ENCODE assay signal across 2 cellular contexts in the genomic region with DNA sequence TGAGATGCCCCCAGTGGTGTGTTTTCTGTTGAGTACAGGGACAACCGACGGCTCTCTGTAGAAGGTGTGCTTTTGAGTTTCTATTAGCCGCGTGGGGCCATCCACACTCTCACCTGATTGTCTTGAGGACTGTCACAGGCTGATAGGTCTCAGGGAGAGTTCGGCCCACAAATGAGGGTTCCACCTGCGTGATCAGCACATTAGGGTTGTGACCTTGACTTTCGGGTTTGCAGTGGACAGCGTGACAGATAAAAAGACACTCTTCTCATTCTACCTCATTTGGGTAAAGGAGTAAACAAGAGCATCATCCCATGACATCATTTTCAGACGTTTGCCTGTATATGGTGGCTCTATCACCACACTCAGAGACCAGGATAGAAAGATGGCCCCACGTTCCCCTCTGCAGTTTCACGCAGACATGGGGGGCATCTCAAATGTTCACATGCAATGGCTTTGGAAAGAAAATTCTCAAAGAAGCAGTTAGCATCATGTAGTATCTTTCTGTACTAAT.
TF ChIP-seq lines count a peak whose summit lies in the region.

No MANE protein-coding gene starts in this region.

TF ChIP-seq in HepG2, 621 proteins besides CTCF, POLR2A, EP300 and RAD21 (continued from another document):
- TF ChIP-seq, protein P1, sequence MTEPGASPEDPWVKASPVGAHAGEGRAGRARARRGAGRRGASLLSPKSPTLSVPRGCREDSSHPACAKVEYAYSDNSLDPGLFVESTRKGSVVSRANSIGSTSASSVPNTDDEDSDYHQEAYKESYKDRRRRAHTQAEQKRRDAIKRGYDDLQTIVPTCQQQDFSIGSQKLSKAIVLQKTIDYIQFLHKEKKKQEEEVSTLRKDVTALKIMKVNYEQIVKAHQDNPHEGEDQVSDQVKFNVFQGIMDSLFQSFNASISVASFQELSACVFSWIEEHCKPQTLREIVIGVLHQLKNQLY (CRISPR knock-in tag; IDR thresholded peaks at IDR 0.05) = no peak
- TF ChIP-seq TAF15 (IDR thresholded peaks at IDR 0.05; ENCODE audit: low read depth, low read length, poor library complexity, severe bottlenecking) = no peak
- TF ChIP-seq ATF7 (IDR thresholded peaks at IDR 0.05) = 0 out of 2 replicates have a peak, but pooled peaks have one; percentile 53
- TF ChIP-seq ATF7 (CRISPR knock-in tag; IDR thresholded peaks at IDR 0.05) = no peak
- TF ChIP-seq CREB1 (IDR thresholded peaks at IDR 0.05) = 0 out of 2 replicates have a peak, but pooled peaks have one; percentile 41
- TF ChIP-seq CREB1 (CRISPR knock-in tag; IDR thresholded peaks at IDR 0.05) = no peak
- TF ChIP-seq, protein P2, sequence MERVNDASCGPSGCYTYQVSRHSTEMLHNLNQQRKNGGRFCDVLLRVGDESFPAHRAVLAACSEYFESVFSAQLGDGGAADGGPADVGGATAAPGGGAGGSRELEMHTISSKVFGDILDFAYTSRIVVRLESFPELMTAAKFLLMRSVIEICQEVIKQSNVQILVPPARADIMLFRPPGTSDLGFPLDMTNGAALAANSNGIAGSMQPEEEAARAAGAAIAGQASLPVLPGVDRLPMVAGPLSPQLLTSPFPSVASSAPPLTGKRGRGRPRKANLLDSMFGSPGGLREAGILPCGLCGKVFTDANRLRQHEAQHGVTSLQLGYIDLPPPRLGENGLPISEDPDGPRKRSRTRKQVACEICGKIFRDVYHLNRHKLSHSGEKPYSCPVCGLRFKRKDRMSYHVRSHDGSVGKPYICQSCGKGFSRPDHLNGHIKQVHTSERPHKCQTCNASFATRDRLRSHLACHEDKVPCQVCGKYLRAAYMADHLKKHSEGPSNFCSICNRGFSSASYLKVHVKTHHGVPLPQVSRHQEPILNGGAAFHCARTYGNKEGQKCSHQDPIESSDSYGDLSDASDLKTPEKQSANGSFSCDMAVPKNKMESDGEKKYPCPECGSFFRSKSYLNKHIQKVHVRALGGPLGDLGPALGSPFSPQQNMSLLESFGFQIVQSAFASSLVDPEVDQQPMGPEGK (CRISPR knock-in tag; IDR thresholded peaks at IDR 0.05) = no peak
- no peak for TF ChIP-seq ZNF781 (CRISPR knock-in tag; IDR thresholded peaks at IDR 0.05; ENCODE audit: borderline replicate concordance, not compliant biosample characterization)
- no peak for TF ChIP-seq ZNF501 (CRISPR knock-in tag; IDR thresholded peaks at IDR 0.05)
- TF ChIP-seq TGIF2 (CRISPR knock-in tag; IDR thresholded peaks at IDR 0.05) = no peak
- TF ChIP-seq MLLT10 (CRISPR knock-in tag; IDR thresholded peaks at IDR 0.05) = no peak
- TF ChIP-seq ZNF678 (CRISPR knock-in tag; IDR thresholded peaks at IDR 0.05) = no peak
TF ChIP-seq in HepG2: peak in this region for 2.

TF ChIP-seq in IMR-90, 13 proteins besides CTCF, POLR2A, EP300 and RAD21 (continued from another document):
- no peak for TF ChIP-seq RFX5 (IDR thresholded peaks at IDR 0.05; ENCODE audit: low read depth, low read length)
- no peak for TF ChIP-seq MAZ (IDR thresholded peaks at IDR 0.05; ENCODE audit: borderline replicate concordance, low read depth, low read length)
- no peak for TF ChIP-seq NFE2L2 (IDR thresholded peaks at IDR 0.05; ENCODE audit: low read depth, low read length)
- TF ChIP-seq BHLHE40 (IDR thresholded peaks at IDR 0.05; ENCODE audit: low read depth, low read length) = no peak
- TF ChIP-seq CHD1 (IDR thresholded peaks at IDR 0.05; ENCODE audit: low read depth, low read length) = no peak
- TF ChIP-seq, protein P3, sequence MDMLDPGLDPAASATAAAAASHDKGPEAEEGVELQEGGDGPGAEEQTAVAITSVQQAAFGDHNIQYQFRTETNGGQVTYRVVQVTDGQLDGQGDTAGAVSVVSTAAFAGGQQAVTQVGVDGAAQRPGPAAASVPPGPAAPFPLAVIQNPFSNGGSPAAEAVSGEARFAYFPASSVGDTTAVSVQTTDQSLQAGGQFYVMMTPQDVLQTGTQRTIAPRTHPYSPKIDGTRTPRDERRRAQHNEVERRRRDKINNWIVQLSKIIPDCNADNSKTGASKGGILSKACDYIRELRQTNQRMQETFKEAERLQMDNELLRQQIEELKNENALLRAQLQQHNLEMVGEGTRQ (IDR thresholded peaks at IDR 0.05; ENCODE audit: low read depth, low read length) = no peak
- no peak for TF ChIP-seq MAFK (IDR thresholded peaks at IDR 0.05; ENCODE audit: low read depth, low read length)
- no peak for TF ChIP-seq RCOR1 (IDR thresholded peaks at IDR 0.05; ENCODE audit: insufficient replicate concordance, low read length)
- TF ChIP-seq MXI1 (IDR thresholded peaks at IDR 0.05; ENCODE audit: borderline replicate concordance, low read depth, low read length) = no peak
